In the genomic region with DNA sequence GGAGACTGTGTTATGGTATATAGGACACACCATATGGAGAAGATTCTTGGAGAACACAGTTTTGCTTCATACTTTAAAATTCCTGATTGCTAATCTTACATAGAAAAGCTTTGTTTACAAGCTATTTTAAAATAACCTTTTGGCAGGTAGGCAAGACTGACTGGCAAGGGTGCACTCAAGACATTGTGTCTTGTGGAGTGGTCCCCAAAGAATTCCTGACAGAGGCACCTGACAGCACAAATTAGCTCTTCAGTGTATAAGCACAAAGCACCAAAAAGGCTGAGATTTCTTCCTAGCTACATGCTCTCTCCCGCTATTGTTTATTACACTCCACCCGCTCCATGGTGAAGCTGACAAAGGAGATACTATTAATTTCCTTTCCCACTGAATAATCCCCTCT, we compare ENCODE assay signal across 9 cellular contexts.
DNase-seq lines count a peak whose midpoint lies in the region; TF ChIP-seq lines count a peak whose summit lies in the region.
"Had no signal": no experiment of that assay in that cellular context is flagged by ENCODE, and none has a peak within 500 bp of the region (broad histone marks: within the 10 kb centered on the region; RNA-seq: fewer than 3 reads in every experiment).

No MANE protein-coding gene starts in this region.

- peak overlapping the region; percentile 94 for H3K4me3 Mint-ChIP-seq in endothelial cell (ENCODE audit: unreplicated experiment)

- peaks cover 8% of the 10 kb centered on the region for H3K27me3 Mint-ChIP-seq in endothelial cell (ENCODE audit: unreplicated experiment)

- peaks cover 8% of the 10 kb centered on the region for H3K36me3 Mint-ChIP-seq in endothelial cell (ENCODE audit: low read depth, unreplicated experiment)

- peak overlapping the region; percentile 87 for H3K27ac Mint-ChIP-seq in endothelial cell (ENCODE audit: unreplicated experiment)

- H3K4me1 Mint-ChIP-seq in endothelial cell (ENCODE audit: unreplicated experiment): peaks cover 25% of the 10 kb centered on the region

- no peaks in the 10 kb centered on the region for H3K9me3 Mint-ChIP-seq in endothelial cell (ENCODE audit: unreplicated experiment)

- no peak for TF ChIP-seq CTCF in endothelial cell (IDR thresholded peaks at IDR 0.05; ENCODE audit: unreplicated experiment)

- DNase-seq in NCI-H2107 treated with DMSO at 0.1 percent for 48 hours (lab: John Stamatoyannopoulos, UW; ENCODE audit: unreplicated experiment): peak; percentile 47
- no peak for DNase-seq in NCI-H2107 (lab: John Stamatoyannopoulos, UW)
- DNase-seq in NCI-H187 treated with DMSO at 0.1 percent for 48 hours (lab: John Stamatoyannopoulos, UW): peak; percentile 30
- no peak for DNase-seq in endothelial cell (ENCODE audit: low spot score)
- DNase-seq in retina: peak; percentile 31
- DNase-seq in COLO829 (ENCODE audit: low spot score): no peak
- DNase-seq in NOMO-1 (lab: John Stamatoyannopoulos, UW; ENCODE audit: unreplicated experiment in 2 of 2): no peak
- DNase-seq in stimulated activated naive CD4-positive, alpha-beta T cell treated with Interleukin-2 at 50 U/mL for 16 hours (lab: John Stamatoyannopoulos, UW): no peak
- DNase-seq: activated CD8-positive, alpha-beta memory T cell treated with anti-CD3 and anti-CD28 coated beads, Interleukin-2, amount 50 U/mL, for 4 hours had no signal

Comparison
In these comparisons a context has a peak if more than half of its experiments do, and no peak if none do; other contexts are left out.
1. DNase-seq: peak in NCI-H2107 treated with DMSO at 0.1 percent for 48 hours (single experiment), NCI-H187 treated with DMSO at 0.1 percent for 48 hours (single experiment) and retina (single experiment); none in NCI-H2107 (single experiment), endothelial cell (single experiment), COLO829 (single experiment), NOMO-1 (0 of 2) and stimulated activated naive CD4-positive, alpha-beta T cell treated with Interleukin-2 at 50 U/mL for 16 hours (single experiment).